Comparison of ENCODE assay signal across 13 cellular contexts in the genomic region with DNA sequence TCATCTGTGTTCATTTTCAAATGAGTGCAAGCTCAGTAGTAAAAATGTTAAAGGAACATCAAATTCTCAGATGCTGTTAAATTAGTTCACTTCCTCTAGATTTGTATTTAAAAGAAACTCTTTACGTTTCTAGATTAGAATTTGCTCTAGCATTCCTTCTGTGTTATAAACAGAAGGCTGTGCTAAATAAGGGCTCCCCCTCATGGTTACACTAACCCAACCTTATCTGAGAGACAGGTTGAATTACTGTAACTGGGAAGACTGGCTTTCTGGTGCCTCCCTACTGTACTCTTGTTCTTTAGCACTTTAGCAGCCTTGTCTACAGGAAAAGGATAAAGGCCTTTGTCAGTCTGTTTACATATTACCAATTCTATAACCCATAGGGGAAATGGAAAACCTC. TPM values are rescaled to one million over a fixed set of nuclear protein-coding genes. Genes with fewer than 3 reads are reported as not detected.
DNase-seq lines count a peak whose midpoint lies in the region; ATAC-seq and TF ChIP-seq lines count a peak whose summit lies in the region.
"Had no signal": no experiment of that assay in that cellular context is flagged by ENCODE, and none has a peak within 500 bp of the region (broad histone marks: within the 10 kb centered on the region; RNA-seq: fewer than 3 reads in every experiment).

No MANE protein-coding gene starts in this region.

- no peak overlapping the region for H3K4me3 ChIP-seq in foreskin fibroblast (ENCODE audit: low read depth in 1 of 2, low read length in 2 of 2)
- no peak overlapping the region for H3K4me3 ChIP-seq in coronary artery
- H3K4me3 ChIP-seq: psoas muscle, suprapubic skin had no signal

- DNase-seq in AG08396 (ENCODE audit: low spot score): peak; percentile 35
- peak; percentile 9 for DNase-seq in RPMI8226
- DNase-seq in foreskin fibroblast: peak; percentile 19 to 64
- no peak for DNase-seq in coronary artery (ENCODE audit: low spot score)
- DNase-seq in sciatic nerve (ENCODE audit: low spot score): no peak
- DNase-seq in NCI-H510A treated with DMSO at 0.1 percent for 48 hours (lab: John Stamatoyannopoulos, UW): no peak
- no peak for DNase-seq in activated CD8-positive, alpha-beta memory T cell treated with anti-CD3 and anti-CD28 coated beads, Interleukin-2, amount 50 U/mL, for 48 hours
- DNase-seq: activated CD4-positive, alpha-beta T cell treated with anti-CD3 and anti-CD28 coated beads, Interleukin-2, amount 10 ng/mL, durations not matched to agents 24 days and 14 days; DMS79 treated with DMSO at 0.1 percent for 48 hours; NCI-H1105 treated with DMSO at 0.1 percent for 48 hours; psoas muscle had no signal

- TF ChIP-seq CTCF in foreskin fibroblast (IDR thresholded peaks at IDR 0.05; ENCODE audit: low read depth, low read length) (peak; percentile 44), coronary artery (IDR thresholded peaks at IDR 0.05) (no peak)

- no peak overlapping the region for H3K27ac ChIP-seq in coronary artery
- H3K27ac ChIP-seq: psoas muscle, suprapubic skin had no signal

- ATAC-seq in HG02798 (IDR thresholded peaks at IDR 0.05; ENCODE audit: poor library complexity, unreplicated experiment) (peak; percentile 42), sciatic nerve (no peak)
- ATAC-seq: psoas muscle had no signal

- intact Hi-C loops in sciatic nerve (cut with DNase I): no loop called here

RNA-seq across cellular contexts. Expression of a gene that starts 56.8 kb away (rescaled TPM):
- total RNA-seq in sciatic nerve: not detected
- total RNA-seq: activated CD4-positive, alpha-beta T cell treated with anti-CD3 and anti-CD28 coated beads, Interleukin-2, amount 10 ng/mL, durations not matched to agents 24 days and 14 days; psoas muscle had no signal

Comparison
In these comparisons a context has a peak if more than half of its experiments do, and no peak if none do; other contexts are left out.
1. DNase-seq: peak in AG08396 (single experiment), RPMI8226 (single experiment) and foreskin fibroblast (2 of 2); none in coronary artery (single experiment), sciatic nerve (single experiment), NCI-H510A treated with DMSO at 0.1 percent for 48 hours (single experiment) and activated CD8-positive, alpha-beta memory T cell treated with anti-CD3 and anti-CD28 coated beads, Interleukin-2, amount 50 U/mL, for 48 hours (single experiment).